Comparison of ENCODE assay signal across 6 cellular contexts in the genomic region with DNA sequence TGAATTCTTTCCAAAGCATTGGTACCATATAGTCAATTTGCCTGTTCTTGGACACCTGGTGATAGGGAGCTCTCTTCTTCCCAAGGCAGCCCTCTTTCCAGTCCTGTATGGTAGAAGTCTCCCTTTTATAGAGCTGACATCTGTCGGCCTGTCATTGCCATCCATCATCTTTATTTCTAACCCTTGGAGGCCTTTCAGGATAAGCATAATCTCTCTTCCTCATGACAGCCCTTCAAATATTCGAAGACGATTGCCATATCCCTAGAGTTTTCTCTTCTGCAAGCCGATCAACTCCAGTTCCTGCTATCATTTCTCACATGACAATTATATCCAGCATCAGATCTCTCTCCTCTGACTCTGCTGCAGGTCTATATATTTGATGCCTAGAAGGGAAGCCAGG. TPM values are rescaled to one million over a fixed set of nuclear protein-coding genes. Genes with fewer than 3 reads are reported as not detected.
"Had no signal": no experiment of that assay in that cellular context is flagged by ENCODE, and none has a peak within 500 bp of the region (broad histone marks: within the 10 kb centered on the region; RNA-seq: fewer than 3 reads in every experiment).

No MANE protein-coding gene starts in this region.

- H2AFZ ChIP-seq: GM23338 had no signal

- H3K4me2 ChIP-seq: GM23338 had no signal

- H3K27ac ChIP-seq: HL-60 had no signal

- H3K9me3 Mint-ChIP-seq: GM23338, H9 had no signal

- H3K4me3 Mint-ChIP-seq: GM23338, H9, IgD-negative memory B cell had no signal

- H3K36me3 Mint-ChIP-seq: IgD-negative memory B cell had no signal

- H3K27ac Mint-ChIP-seq: GM23338, H9, IgD-negative memory B cell had no signal

- H3K4me3 ChIP-seq: GM23338 had no signal

- DNase-seq: H9, HCEC 1CT had no signal

RNA-seq across cellular contexts. Expression of a gene that starts 32.7 kb away (rescaled TPM):
- total RNA-seq: HT1080 had no signal
- polyA plus RNA-seq: IgD-negative memory B cell had no signal
